Comparison of ENCODE assay signal across 9 cellular contexts in genomic region chr18:57833441-57834101, GRCh38. TPM values are rescaled to one million over a fixed set of nuclear protein-coding genes. Genes with fewer than 3 reads are reported as not detected.
A peak's percentile ranks its signal among the peaks of the same experiment; 100 is the strongest.
DNase-seq lines count a peak whose midpoint lies in the region; ATAC-seq and TF ChIP-seq lines count a peak whose summit lies in the region.
"Had no signal": no experiment of that assay in that cellular context is flagged by ENCODE, and none has a peak within 500 bp of the region (broad histone marks: within the 10 kb centered on the region; RNA-seq: fewer than 3 reads in every experiment).

No MANE protein-coding gene starts in this region.

- no peak overlapping the region for H3K27ac Mint-ChIP-seq in glutamatergic neuron (ENCODE audit: unreplicated experiment)

- no peak for TF ChIP-seq CTCF in SK-N-SH (IDR thresholded peaks at IDR 0.05)
- no peak for TF ChIP-seq CTCF in glutamatergic neuron (IDR thresholded peaks at IDR 0.05; ENCODE audit: partially characterized antibody, unreplicated experiment)
- no peak for TF ChIP-seq CTCF in ovary (IDR thresholded peaks at IDR 0.05)

- H3K36me3 Mint-ChIP-seq in glutamatergic neuron (ENCODE audit: unreplicated experiment), result peaks cover 7% of the 10 kb centered on the region

- no peaks in the 10 kb centered on the region for H4K20me1 ChIP-seq in SK-N-SH (ENCODE audit: insufficient read depth)

- no peak for TF ChIP-seq RAD21 in SK-N-SH (IDR thresholded peaks at IDR 0.05; ENCODE audit: low read length)

- TF ChIP-seq EP300 in SK-N-SH (IDR thresholded peaks at IDR 0.05; ENCODE audit: borderline replicate concordance in 1 of 2, low read depth in 1 of 2, low read length in 1 of 2) (no peak), ovary (IDR thresholded peaks at IDR 0.05) (no peak)

- no peak for TF ChIP-seq POLR2A in ovary (IDR thresholded peaks at IDR 0.05)

- H3K9me3 ChIP-seq in SK-N-SH (no peaks in the 10 kb centered on the region), ovary (no peaks in the 10 kb centered on the region)

- H2AFZ ChIP-seq in SK-N-SH (ENCODE audit: low read depth), result peak overlapping the region; percentile 65

- DNase-seq in ACHN (peak; percentile 37), SK-N-SH (no peak), hepatic stellate cell (ENCODE audit: low spot score) (peak; percentile 49), glutamatergic neuron (no peak), ovary (no peak), islet precursor cell (no peak)

- no peaks in the 10 kb centered on the region for H3F3A ChIP-seq in SK-N-SH (replicated peaks; ENCODE audit: insufficient read depth)

- H3K79me2 ChIP-seq in SK-N-SH (ENCODE audit: insufficient read depth), result no peaks in the 10 kb centered on the region

- peak overlapping the region in 1 of 2 experiments; percentile 2; a peak in 1 of 4 replicates for H3K4me3 ChIP-seq in SK-N-SH (ENCODE audit: low read depth in 2 of 2, low read length in 1 of 2)
- no peak overlapping the region for H3K4me3 ChIP-seq in ovary
- H3K4me3 ChIP-seq: cardiac muscle cell had no signal

- ATAC-seq in GM18517 (IDR thresholded peaks at IDR 0.05; ENCODE audit: unreplicated experiment) (peak; percentile 35), HG02943 (IDR thresholded peaks at IDR 0.05; ENCODE audit: low read depth, unreplicated experiment) (peak; percentile 41)

- CTCF ChIA-PET in SK-N-SH (lab: Yijun Ruan, JAX), result no interaction called here

- peak overlapping the region; percentile 17; the same call in 1 of the 2 replicates for H3K9ac ChIP-seq in SK-N-SH

- H3K9me2 ChIP-seq in SK-N-SH, result no peaks in the 10 kb centered on the region

- peak overlapping the region; percentile 58 for H3K4me2 ChIP-seq in SK-N-SH

- in situ Hi-C loops in ACHN (cut with HindIII; ENCODE audit: low pct_ligation_motif_present, low pct_unique_long_range_greater_than_20kb, low sequenced_read_pairs), result no loop called here

- no peaks in the 10 kb centered on the region for H3K36me3 ChIP-seq in SK-N-SH (replicated peaks in 1 of 2; ENCODE audit: control insufficient read depth in 1 of 2, insufficient read depth in 2 of 2, low read length in 1 of 2)
- H3K36me3 ChIP-seq in ovary, result no peaks in the 10 kb centered on the region
- H3K36me3 ChIP-seq: cardiac muscle cell had no signal

- WGBS in SK-N-SH (ENCODE audit: low lambda C conversion rate), result 75% methylated on average over 8 of the region's 8 CpGs
- 54 to 74% (median 61%) methylated on average over 8 of the region's 8 CpGs for WGBS in ovary, 3 donors

- intact Hi-C loops in ovary (cut with DNase I), result no loop called here

- H3K9me3 Mint-ChIP-seq in glutamatergic neuron (ENCODE audit: unreplicated experiment), result peaks cover 6% of the 10 kb centered on the region

- peak overlapping the region in 1 of 2 experiments; percentile 29; a peak in 2 of 4 replicates for H3K27ac ChIP-seq in SK-N-SH (ENCODE audit: low read depth in 2 of 2, low read length in 1 of 2)
- no peak overlapping the region for H3K27ac ChIP-seq in ovary
- H3K27ac ChIP-seq: cardiac muscle cell had no signal

- peaks cover 8% of the 10 kb centered on the region for H3K4me1 Mint-ChIP-seq in glutamatergic neuron (ENCODE audit: low read depth, unreplicated experiment)

- H3K27me3 Mint-ChIP-seq in glutamatergic neuron (ENCODE audit: unreplicated experiment), result peaks cover 1% of the 10 kb centered on the region

- POLR2A ChIA-PET in SK-N-SH (lab: Yijun Ruan, JAX), result no interaction called here

- H3K4me3 Mint-ChIP-seq in glutamatergic neuron (ENCODE audit: unreplicated experiment), result no peak overlapping the region

- H3K27me3 ChIP-seq in SK-N-SH (ENCODE audit: insufficient read depth) (no peaks in the 10 kb centered on the region), ovary (no peaks in the 10 kb centered on the region)
- H3K27me3 ChIP-seq: cardiac muscle cell had no signal

- H3K4me1 ChIP-seq in SK-N-SH (ENCODE audit: control insufficient read depth in 1 of 2, insufficient read depth in 2 of 2, low read depth in 1 of 2, low read length in 1 of 2) (peaks cover 0 to 7% of the 10 kb centered on the region in 2 experiments; a peak in 1 of 4 replicates), ovary (ENCODE audit: insufficient read depth) (no peaks in the 10 kb centered on the region)

TF ChIP-seq in SK-N-SH, 30 proteins besides CTCF, POLR2A, EP300 and RAD21 (continues in another document):
- TF ChIP-seq GABPA (IDR thresholded peaks at IDR 0.05; ENCODE audit: low read depth), result no peak
- no peak for TF ChIP-seq GATA2 (CRISPR knock-in tag; IDR thresholded peaks at IDR 0.05)
- no peak for TF ChIP-seq MEF2A (IDR thresholded peaks at IDR 0.05; ENCODE audit: borderline replicate concordance, low read depth)
- no peak for TF ChIP-seq POLR2AphosphoS5 (IDR thresholded peaks at IDR 0.05; ENCODE audit: low read depth, low read length)
- no peak for TF ChIP-seq TEAD4 (IDR thresholded peaks at IDR 0.05; ENCODE audit: borderline replicate concordance, insufficient read depth)
- TF ChIP-seq JUND (IDR thresholded peaks at IDR 0.05), result 0 out of 2 replicates have a peak, but pooled peaks have one; percentile 4
- TF ChIP-seq SIN3A (IDR thresholded peaks at IDR 0.05; ENCODE audit: borderline replicate concordance, low read depth, low read length), result no peak
- 0 out of 2 replicates have a peak, but pooled peaks have one; percentile 50 for TF ChIP-seq YY1 (IDR thresholded peaks at IDR 0.05; ENCODE audit: low read depth)
- TF ChIP-seq MAX (IDR thresholded peaks at IDR 0.05; ENCODE audit: low read depth), result peak; percentile 35; the same call in 1 of the 2 replicates
- no peak for TF ChIP-seq NRF1 (IDR thresholded peaks at IDR 0.05; ENCODE audit: low read depth, low read length)
- no peak for TF ChIP-seq FOXJ3 (CRISPR knock-in tag; IDR thresholded peaks at IDR 0.05)
- peak; percentile 37; the same call in 1 of the 2 replicates for TF ChIP-seq PBX3 (IDR thresholded peaks at IDR 0.05)
- TF ChIP-seq EZH2phosphoT487 (IDR thresholded peaks at IDR 0.05; ENCODE audit: borderline replicate concordance, low read depth), result no peak
- no peak for TF ChIP-seq IRF3 (IDR thresholded peaks at IDR 0.05; ENCODE audit: low read depth, low read length)
- no peak for TF ChIP-seq ELF1 (IDR thresholded peaks at IDR 0.05)
- no peak for TF ChIP-seq NFIC (IDR thresholded peaks at IDR 0.05; ENCODE audit: borderline replicate concordance)
- TF ChIP-seq SMC3 (IDR thresholded peaks at IDR 0.05; ENCODE audit: low read depth, low read length), result no peak
- no peak for TF ChIP-seq FOXM1 (IDR thresholded peaks at IDR 0.05; ENCODE audit: low read depth)
- TF ChIP-seq USF2 (IDR thresholded peaks at IDR 0.05; ENCODE audit: borderline replicate concordance, low read depth, low read length), result no peak
- TF ChIP-seq MXI1 (IDR thresholded peaks at IDR 0.05; ENCODE audit: low read depth, low read length), result no peak
- TF ChIP-seq ZBTB33 (IDR thresholded peaks at IDR 0.05; ENCODE audit: borderline replicate concordance, low read depth), result no peak

RNA-seq across cellular contexts. Expression of gene ATP8B1, which starts 30.5 kb away (rescaled TPM):
- 43.8 and 60.4 TPM in 2 replicates for polyA plus RNA-seq in SK-N-SH (2012; rRNA removed)
- polyA plus RNA-seq in SK-N-SH (2012; cell fraction: cytosol; rRNA removed), result 52.8 and 56.2 TPM in 2 replicates
- 38.6 and 73.5 TPM in 2 replicates for polyA plus RNA-seq in SK-N-SH (2012; cell fraction: nucleus; rRNA removed)
- total RNA-seq in glutamatergic neuron (ENCODE audit: unreplicated experiment), result 0.07 TPM
- total RNA-seq in ovary, result 10 to 100 TPM in 1 of 7 donors, 1 to 10 TPM in 6; 1.4 to 13.2 (median 5.2) TPM
- polyA plus RNA-seq in ovary, result 10 to 100 TPM in 1 of 2 donors, 1 to 10 TPM in 1; 2.4 to 10.2 TPM

Comparison
In these comparisons a context has a peak if more than half of its experiments do, and no peak if none do; other contexts are left out.
1. DNase-seq: peak in ACHN (single experiment) and hepatic stellate cell (single experiment); none in SK-N-SH (single experiment), glutamatergic neuron (single experiment), ovary (0 of 5) and islet precursor cell (single experiment).